1 cellular context compared by ENCODE assay signal in the genomic region with DNA sequence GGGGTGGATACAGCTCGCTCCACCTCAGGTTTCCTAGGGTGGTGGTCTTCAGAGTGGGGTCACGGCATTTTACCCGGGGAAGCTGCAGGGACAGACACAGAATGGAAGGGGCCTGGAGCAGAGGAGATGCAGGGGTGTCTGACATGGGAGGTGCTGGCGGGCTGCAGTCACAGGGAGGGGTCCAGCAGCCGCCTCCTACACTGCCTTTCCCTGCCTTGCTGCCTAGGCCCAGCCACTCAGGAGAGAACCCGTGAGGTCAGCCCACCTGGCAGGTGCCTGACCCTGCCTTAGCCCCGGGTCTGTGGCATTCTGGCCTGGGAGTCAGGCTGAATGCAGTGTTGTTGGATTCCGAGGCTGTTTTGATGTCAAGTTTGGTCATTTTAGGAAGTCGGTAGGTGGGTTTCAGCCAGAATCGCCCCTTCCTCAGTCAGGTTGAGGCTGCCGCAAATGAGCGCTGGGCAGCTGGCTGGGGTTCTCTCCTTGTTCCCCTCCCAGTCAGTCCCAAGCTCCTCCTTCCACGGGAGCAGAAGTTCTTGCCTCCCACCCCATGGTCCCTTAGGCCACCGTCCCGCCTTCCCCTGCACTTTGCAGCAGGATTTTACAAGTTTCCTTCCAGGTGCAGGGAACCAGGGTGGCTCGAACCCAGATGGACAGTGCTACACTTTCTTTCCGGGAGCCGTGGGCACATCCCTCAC.
TF ChIP-seq lines count a peak whose summit lies in the region.

No MANE protein-coding gene starts in this region.

TF ChIP-seq in GM23338, 12 proteins besides CTCF, POLR2A, EP300 and RAD21 (continued from another document):
- no peak for TF ChIP-seq STAT1 (IDR thresholded peaks at IDR 0.05; ENCODE audit: unreplicated experiment)
- TF ChIP-seq, protein P1, sequence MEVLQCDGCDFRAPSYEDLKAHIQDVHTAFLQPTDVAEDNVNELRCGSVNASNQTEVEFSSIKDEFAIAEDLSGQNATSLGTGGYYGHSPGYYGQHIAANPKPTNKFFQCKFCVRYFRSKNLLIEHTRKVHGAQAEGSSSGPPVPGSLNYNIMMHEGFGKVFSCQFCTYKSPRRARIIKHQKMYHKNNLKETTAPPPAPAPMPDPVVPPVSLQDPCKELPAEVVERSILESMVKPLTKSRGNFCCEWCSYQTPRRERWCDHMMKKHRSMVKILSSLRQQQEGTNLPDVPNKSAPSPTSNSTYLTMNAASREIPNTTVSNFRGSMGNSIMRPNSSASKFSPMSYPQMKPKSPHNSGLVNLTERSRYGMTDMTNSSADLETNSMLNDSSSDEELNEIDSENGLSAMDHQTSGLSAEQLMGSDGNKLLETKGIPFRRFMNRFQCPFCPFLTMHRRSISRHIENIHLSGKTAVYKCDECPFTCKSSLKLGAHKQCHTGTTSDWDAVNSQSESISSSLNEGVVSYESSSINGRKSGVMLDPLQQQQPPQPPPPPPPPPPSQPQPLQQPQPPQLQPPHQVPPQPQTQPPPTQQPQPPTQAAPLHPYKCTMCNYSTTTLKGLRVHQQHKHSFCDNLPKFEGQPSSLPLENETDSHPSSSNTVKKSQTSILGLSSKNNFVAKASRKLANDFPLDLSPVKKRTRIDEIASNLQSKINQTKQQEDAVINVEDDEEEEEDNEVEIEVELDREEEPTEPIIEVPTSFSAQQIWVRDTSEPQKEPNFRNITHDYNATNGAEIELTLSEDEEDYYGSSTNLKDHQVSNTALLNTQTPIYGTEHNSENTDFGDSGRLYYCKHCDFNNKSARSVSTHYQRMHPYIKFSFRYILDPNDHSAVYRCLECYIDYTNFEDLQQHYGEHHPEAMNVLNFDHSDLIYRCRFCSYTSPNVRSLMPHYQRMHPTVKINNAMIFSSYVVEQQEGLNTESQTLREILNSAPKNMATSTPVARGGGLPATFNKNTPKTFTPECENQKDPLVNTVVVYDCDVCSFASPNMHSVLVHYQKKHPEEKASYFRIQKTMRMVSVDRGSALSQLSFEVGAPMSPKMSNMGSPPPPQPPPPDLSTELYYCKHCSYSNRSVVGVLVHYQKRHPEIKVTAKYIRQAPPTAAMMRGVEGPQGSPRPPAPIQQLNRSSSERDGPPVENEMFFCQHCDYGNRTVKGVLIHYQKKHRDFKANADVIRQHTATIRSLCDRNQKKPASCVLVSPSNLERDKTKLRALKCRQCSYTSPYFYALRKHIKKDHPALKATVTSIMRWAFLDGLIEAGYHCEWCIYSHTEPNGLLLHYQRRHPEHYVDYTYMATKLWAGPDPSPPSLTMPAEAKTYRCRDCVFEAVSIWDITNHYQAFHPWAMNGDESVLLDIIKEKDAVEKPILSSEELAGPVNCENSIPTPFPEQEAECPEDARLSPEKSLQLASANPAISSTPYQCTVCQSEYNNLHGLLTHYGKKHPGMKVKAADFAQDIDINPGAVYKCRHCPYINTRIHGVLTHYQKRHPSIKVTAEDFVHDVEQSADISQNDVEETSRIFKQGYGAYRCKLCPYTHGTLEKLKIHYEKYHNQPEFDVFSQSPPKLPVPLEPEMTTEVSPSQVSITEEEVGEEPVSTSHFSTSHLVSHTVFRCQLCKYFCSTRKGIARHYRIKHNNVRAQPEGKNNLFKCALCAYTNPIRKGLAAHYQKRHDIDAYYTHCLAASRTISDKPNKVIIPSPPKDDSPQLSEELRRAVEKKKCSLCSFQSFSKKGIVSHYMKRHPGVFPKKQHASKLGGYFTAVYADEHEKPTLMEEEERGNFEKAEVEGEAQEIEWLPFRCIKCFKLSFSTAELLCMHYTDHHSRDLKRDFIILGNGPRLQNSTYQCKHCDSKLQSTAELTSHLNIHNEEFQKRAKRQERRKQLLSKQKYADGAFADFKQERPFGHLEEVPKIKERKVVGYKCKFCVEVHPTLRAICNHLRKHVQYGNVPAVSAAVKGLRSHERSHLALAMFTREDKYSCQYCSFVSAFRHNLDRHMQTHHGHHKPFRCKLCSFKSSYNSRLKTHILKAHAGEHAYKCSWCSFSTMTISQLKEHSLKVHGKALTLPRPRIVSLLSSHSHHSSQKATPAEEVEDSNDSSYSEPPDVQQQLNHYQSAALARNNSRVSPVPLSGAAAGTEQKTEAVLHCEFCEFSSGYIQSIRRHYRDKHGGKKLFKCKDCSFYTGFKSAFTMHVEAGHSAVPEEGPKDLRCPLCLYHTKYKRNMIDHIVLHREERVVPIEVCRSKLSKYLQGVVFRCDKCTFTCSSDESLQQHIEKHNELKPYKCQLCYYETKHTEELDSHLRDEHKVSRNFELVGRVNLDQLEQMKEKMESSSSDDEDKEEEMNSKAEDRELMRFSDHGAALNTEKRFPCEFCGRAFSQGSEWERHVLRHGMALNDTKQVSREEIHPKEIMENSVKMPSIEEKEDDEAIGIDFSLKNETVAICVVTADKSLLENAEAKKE (CRISPR knock-in tag; IDR thresholded peaks at IDR 0.05), result no peak
- TF ChIP-seq NANOG (IDR thresholded peaks at IDR 0.05; ENCODE audit: borderline replicate concordance), result no peak
- TF ChIP-seq ZNF114 (CRISPR knock-in tag; IDR thresholded peaks at IDR 0.05), result no peak
